Comparison of ENCODE assay signal across 18 cellular contexts in genomic region chr12:99978152-99978551, GRCh38. TPM values are rescaled to one million over a fixed set of nuclear protein-coding genes. Genes with fewer than 3 reads are reported as not detected.
"Had no signal": no experiment of that assay in that cellular context is flagged by ENCODE, and none has a peak within 500 bp of the region (broad histone marks: within the 10 kb centered on the region; RNA-seq: fewer than 3 reads in every experiment).

No MANE protein-coding gene starts in this region.

- H3K36me3 ChIP-seq: colonic mucosa, heart left ventricle, pancreas, tibial nerve, upper lobe of right lung, vagina had no signal

- H3K9me3 ChIP-seq: colonic mucosa, mucosa of descending colon, pancreas, upper lobe of right lung, vagina had no signal

- ATAC-seq: heart left ventricle; mucosa of descending colon; naive thymus-derived CD8-positive, alpha-beta T cell; pancreas; right cardiac atrium; stimulated activated effector memory CD8-positive, alpha-beta T cell treated with anti-CD3 and anti-CD28 coated beads, Interleukin-12 subunit alpha, Interleukin-12 subunit beta, amount 100 ng/mL, for 72 hours; upper lobe of right lung had no signal

- DNase-seq: colonic mucosa; dermis blood vessel endothelial cell; heart left ventricle; hippocampal formation; kidney glomerular epithelial cell; mucosa of descending colon; naive thymus-derived CD8-positive, alpha-beta T cell; pancreas; stimulated activated CD4-positive, alpha-beta T cell treated with anti-CD3 and anti-CD28 coated beads, Interleukin-2, amount 100 ng/mL, for 48 hours; upper lobe of right lung had no signal

- H3K4me1 ChIP-seq: colonic mucosa, heart left ventricle, pancreas, upper lobe of right lung, vagina had no signal

- FAIRE-seq: frontal cortex, islet of Langerhans had no signal

- H3K27me3 ChIP-seq: colonic mucosa, heart left ventricle, pancreas, tibial nerve, upper lobe of right lung, vagina had no signal

- H3K4me3 ChIP-seq: colonic mucosa, heart left ventricle, mucosa of descending colon, pancreas, smooth muscle cell, tibial nerve, upper lobe of right lung, vagina had no signal

- H3K4me2 ChIP-seq: smooth muscle cell had no signal

- H3K27ac ChIP-seq: colonic mucosa, heart left ventricle, pancreas, tibial nerve, upper lobe of right lung, vagina had no signal

RNA-seq across cellular contexts. Expression of gene ANKS1B, which starts 6.6 kb away (rescaled TPM):
- total RNA-seq: dermis blood vessel endothelial cell; glomerular endothelial cell; naive thymus-derived CD8-positive, alpha-beta T cell had no signal
- polyA plus RNA-seq: naive thymus-derived CD8-positive, alpha-beta T cell had no signal
